ENCODE assay signal across 20 cellular contexts in genomic region chr19:51772977-51773376, GRCh38. TPM values are rescaled to one million over a fixed set of nuclear protein-coding genes. Genes with fewer than 3 reads are reported as not detected.
"Had no signal": no experiment of that assay in that cellular context is flagged by ENCODE, and none has a peak within 500 bp of the region (broad histone marks: within the 10 kb centered on the region; RNA-seq: fewer than 3 reads in every experiment).

No MANE protein-coding gene starts in this region.

- H3K9me3 ChIP-seq: adrenal gland, gastroesophageal sphincter, ovary, sigmoid colon, testis had no signal

- H3K4me3 ChIP-seq: adrenal gland, cardiac muscle cell, gastroesophageal sphincter, heart right ventricle, neural progenitor cell, ovary, sigmoid colon, testis had no signal

- H3K36me3 ChIP-seq: adrenal gland, cardiac muscle cell, gastroesophageal sphincter, neural progenitor cell, ovary, sigmoid colon had no signal

- H3K27ac ChIP-seq: adrenal gland, cardiac muscle cell, gastroesophageal sphincter, neural progenitor cell, ovary, sigmoid colon had no signal

- H3K27me3 ChIP-seq: cardiac muscle cell, neural progenitor cell, ovary, sigmoid colon, testis had no signal

- H3K4me1 ChIP-seq: adrenal gland, neural progenitor cell, sigmoid colon had no signal

- DNase-seq: activated CD4-positive, alpha-beta memory T cell treated with anti-CD3 and anti-CD28 coated beads for 36 hours; activated CD4-positive, alpha-beta T cell treated with anti-CD3 and anti-CD28 coated beads for 1 hour; activated CD8-positive, alpha-beta memory T cell treated with anti-CD3 and anti-CD28 coated beads, Interleukin-2, amount 10 ng/mL, durations not matched to agents 7 days and 5 days; activated T-cell treated with anti-CD3 and anti-CD28 coated beads, Interleukin-2, amount 50 U/mL, for 1 hour; adrenal gland; erythroblast; heart right ventricle; left colon; naive B cell; ovary; sigmoid colon; stimulated activated CD4-positive, alpha-beta T cell treated with anti-CD3 and anti-CD28 coated beads, Interleukin-1b, Interleukin-23, amount 100 ng/mL, for 48 hours; stimulated activated naive CD8-positive, alpha-beta T cell treated with anti-CD3 and anti-CD28 coated beads, Interleukin-15, amount 100 ng/mL, for 72 hours; testis had no signal

- ATAC-seq: activated CD8-positive, alpha-beta memory T cell treated with anti-CD3 and anti-CD28 coated beads, Interleukin-2, amount 10 ng/mL, durations not matched to agents 7 days and 5 days; gastroesophageal sphincter; heart right ventricle; left colon; stimulated activated naive CD8-positive, alpha-beta T cell treated with anti-CD3 and anti-CD28 coated beads, Interleukin-15, amount 100 ng/mL, for 72 hours had no signal

RNA-seq across cellular contexts. Expression of gene FPR2, which starts 12.0 kb away (rescaled TPM):
- total RNA-seq: activated CD4-positive, alpha-beta memory T cell treated with anti-CD3 and anti-CD28 coated beads for 36 hours; activated CD8-positive, alpha-beta memory T cell treated with anti-CD3 and anti-CD28 coated beads, Interleukin-2, amount 10 ng/mL, durations not matched to agents 7 days and 5 days; activated T-helper 2 cell treated with anti-CD3 and anti-CD28 coated beads, Interferon-gamma antibody, Interleukin-2, Interleukin-4, amounts not matched to agents 10 μg/mL and 5 μg/mL and 100 μg/mL, durations not matched to agents 14 hours and 24 hours and 36 hours; cardiac muscle cell; dermis microvascular lymphatic vessel endothelial cell; pulmonary artery endothelial cell had no signal

RNA-seq across cellular contexts. Expression of gene FPR1, which starts 21.3 kb away (rescaled TPM):
- total RNA-seq: activated CD4-positive, alpha-beta memory T cell treated with anti-CD3 and anti-CD28 coated beads for 36 hours; activated CD8-positive, alpha-beta memory T cell treated with anti-CD3 and anti-CD28 coated beads, Interleukin-2, amount 10 ng/mL, durations not matched to agents 7 days and 5 days; activated T-helper 2 cell treated with anti-CD3 and anti-CD28 coated beads, Interferon-gamma antibody, Interleukin-2, Interleukin-4, amounts not matched to agents 10 μg/mL and 5 μg/mL and 100 μg/mL, durations not matched to agents 14 hours and 24 hours and 36 hours; cardiac muscle cell; dermis microvascular lymphatic vessel endothelial cell; pulmonary artery endothelial cell had no signal

RNA-seq across cellular contexts. Expression of gene FPR3, which starts 22.0 kb away (rescaled TPM):
- total RNA-seq: activated CD4-positive, alpha-beta memory T cell treated with anti-CD3 and anti-CD28 coated beads for 36 hours; activated CD8-positive, alpha-beta memory T cell treated with anti-CD3 and anti-CD28 coated beads, Interleukin-2, amount 10 ng/mL, durations not matched to agents 7 days and 5 days; activated T-helper 2 cell treated with anti-CD3 and anti-CD28 coated beads, Interferon-gamma antibody, Interleukin-2, Interleukin-4, amounts not matched to agents 10 μg/mL and 5 μg/mL and 100 μg/mL, durations not matched to agents 14 hours and 24 hours and 36 hours; cardiac muscle cell; pulmonary artery endothelial cell had no signal

RNA-seq across cellular contexts. Expression of gene HAS1, which starts 49.2 kb away (rescaled TPM):
- total RNA-seq: activated CD4-positive, alpha-beta memory T cell treated with anti-CD3 and anti-CD28 coated beads for 36 hours; activated CD8-positive, alpha-beta memory T cell treated with anti-CD3 and anti-CD28 coated beads, Interleukin-2, amount 10 ng/mL, durations not matched to agents 7 days and 5 days; activated T-helper 2 cell treated with anti-CD3 and anti-CD28 coated beads, Interferon-gamma antibody, Interleukin-2, Interleukin-4, amounts not matched to agents 10 μg/mL and 5 μg/mL and 100 μg/mL, durations not matched to agents 14 hours and 24 hours and 36 hours; dermis microvascular lymphatic vessel endothelial cell; pulmonary artery endothelial cell had no signal
